In genomic region chr3:186180151-186180550, GRCh38 we compare ENCODE assay signal across 22 cellular contexts.
"Had no signal": no experiment of that assay in that cellular context is flagged by ENCODE, and none has a peak within 500 bp of the region (broad histone marks: within the 10 kb centered on the region; RNA-seq: fewer than 3 reads in every experiment).

No MANE protein-coding gene starts in this region.

- DNase-seq: activated CD4-positive, alpha-beta memory T cell treated with anti-CD3 and anti-CD28 coated beads, Interleukin-2, amount 10 ng/mL, durations not matched to agents 7 days and 5 days; activated CD4-positive, alpha-beta T cell treated with anti-CD3 and anti-CD28 coated beads for 36 hours; activated CD4-positive, alpha-beta T cell treated with anti-CD3 and anti-CD28 coated beads, Interleukin-2, amount 50 U/mL, for 1 hour; activated gamma-delta T cell; activated naive CD4-positive, alpha-beta T cell treated with anti-CD3 and anti-CD28 coated beads for 36 hours; activated T-cell treated with anti-CD3 and anti-CD28 coated beads for 4 hours; activated T-cell treated with anti-CD3 and anti-CD28 coated beads, Interleukin-2, amount 50 U/mL, for 48 hours; IMR-90; KG1; NCI-H1048; NCI-H1694 treated with DMSO at 0.1 percent for 48 hours; NCI-H2029 treated with DMSO at 0.1 percent for 48 hours; NCI-H226; NCI-H526 treated with DMSO at 0.1 percent for 48 hours; NCI-H82; SIG-M5; T-helper 2 cell; T1000 had no signal

- H3K9me3 Mint-ChIP-seq: activated CD4-positive, alpha-beta memory T cell treated with anti-CD3 and anti-CD28 coated beads, Interleukin-2, amount 10 ng/mL, durations not matched to agents 7 days and 5 days; activated naive CD4-positive, alpha-beta T cell treated with anti-CD3 and anti-CD28 coated beads for 36 hours; brain had no signal

- H3K4me3 Mint-ChIP-seq: activated CD4-positive, alpha-beta memory T cell treated with anti-CD3 and anti-CD28 coated beads, Interleukin-2, amount 10 ng/mL, durations not matched to agents 7 days and 5 days; activated CD4-positive, alpha-beta T cell treated with anti-CD3 and anti-CD28 coated beads for 36 hours; activated naive CD4-positive, alpha-beta T cell treated with anti-CD3 and anti-CD28 coated beads for 36 hours; activated naive CD8-positive, alpha-beta T cell; activated T-helper 17 cell treated with anti-CD3 and anti-CD28 coated beads, Interleukin-2, amount 50 U/mL, for 72 hours; brain had no signal

- H3K27me3 Mint-ChIP-seq: activated CD4-positive, alpha-beta memory T cell treated with anti-CD3 and anti-CD28 coated beads, Interleukin-2, amount 10 ng/mL, durations not matched to agents 7 days and 5 days; activated CD4-positive, alpha-beta T cell treated with anti-CD3 and anti-CD28 coated beads for 36 hours; activated naive CD8-positive, alpha-beta T cell had no signal

- H3K27ac Mint-ChIP-seq: activated CD4-positive, alpha-beta memory T cell treated with anti-CD3 and anti-CD28 coated beads, Interleukin-2, amount 10 ng/mL, durations not matched to agents 7 days and 5 days; activated CD4-positive, alpha-beta T cell treated with anti-CD3 and anti-CD28 coated beads for 36 hours; activated naive CD4-positive, alpha-beta T cell treated with anti-CD3 and anti-CD28 coated beads for 36 hours; activated naive CD8-positive, alpha-beta T cell; activated T-helper 17 cell treated with anti-CD3 and anti-CD28 coated beads, Interleukin-2, amount 50 U/mL, for 72 hours had no signal

- H3K36me3 Mint-ChIP-seq: activated naive CD8-positive, alpha-beta T cell; brain had no signal

- H3K27ac ChIP-seq: VCaP had no signal
